1 cellular context compared by ENCODE assay signal in the genomic region with DNA sequence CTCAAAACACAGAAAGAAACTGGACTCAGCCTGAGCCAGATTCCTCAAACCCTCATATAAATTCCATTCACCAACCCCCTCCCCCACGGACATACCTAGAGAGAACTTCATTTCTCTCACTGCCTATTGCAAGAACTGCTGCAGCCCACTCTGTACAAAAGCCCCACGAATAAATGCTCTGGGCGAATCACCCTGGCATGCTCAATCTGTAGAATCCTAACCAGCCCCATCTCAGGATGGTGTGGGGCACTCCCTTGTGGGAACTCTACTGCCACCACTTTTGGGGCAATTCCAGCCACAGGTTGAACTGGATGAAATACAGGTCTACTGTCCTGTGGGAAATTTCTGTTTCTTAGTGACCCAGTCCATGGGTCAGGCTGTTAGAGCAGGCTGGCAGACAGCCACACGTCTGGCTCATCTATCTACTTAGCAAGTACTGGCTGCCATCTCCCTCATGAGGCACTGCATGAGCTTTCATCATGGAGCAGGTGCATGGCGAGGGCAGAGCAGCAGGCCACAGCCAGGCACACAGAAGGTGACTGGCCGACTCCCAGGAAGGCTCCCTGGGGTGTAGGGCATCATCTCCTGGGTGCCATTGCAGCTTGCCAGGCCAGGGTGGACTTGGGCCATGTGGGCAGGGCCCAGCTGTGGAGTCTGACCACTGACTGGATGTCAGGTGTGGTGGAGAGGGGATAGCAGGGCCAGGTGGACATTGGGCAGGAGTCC.
TF ChIP-seq lines count a peak whose summit lies in the region.

No MANE protein-coding gene starts in this region.

TF ChIP-seq in H1, 55 proteins besides CTCF, POLR2A, EP300 and RAD21:
- TF ChIP-seq SP2 (IDR thresholded peaks at IDR 0.05; ENCODE audit: low read length) (no peak), KDM4A (IDR thresholded peaks at IDR 0.05; ENCODE audit: low read depth, low read length, severe bottlenecking) (no peak), CTBP2 (IDR thresholded peaks at IDR 0.05; ENCODE audit: borderline replicate concordance, insufficient read depth, insufficient read length, low read length) (no peak), CBX5 (IDR thresholded peaks at IDR 0.05; ENCODE audit: low read depth, low read length) (no peak), NANOG (IDR thresholded peaks at IDR 0.05; ENCODE audit: insufficient read depth, low read depth, low read length, poor library complexity, severe bottlenecking) (no peak), YY1 (IDR thresholded peaks at IDR 0.05; ENCODE audit: low read depth, low read length) (no peak), NRF1 (IDR thresholded peaks at IDR 0.05; ENCODE audit: low read depth, low read length) (no peak), JUN (IDR thresholded peaks at IDR 0.05; ENCODE audit: low read depth, low read length) (no peak), POU5F1 (IDR thresholded peaks at IDR 0.05; ENCODE audit: low read depth, low read length) (no peak), TEAD4 (IDR thresholded peaks at IDR 0.05; ENCODE audit: low read depth, low read length) (no peak), RBBP5 (IDR thresholded peaks at IDR 0.05; ENCODE audit: borderline replicate concordance, low read depth, low read length) (no peak), FOSL1 (IDR thresholded peaks at IDR 0.05; ENCODE audit: insufficient read depth, low read depth, low read length) (no peak), BACH1 (IDR thresholded peaks at IDR 0.05; ENCODE audit: low read length) (no peak)
- TF ChIP-seq, protein P1, sequence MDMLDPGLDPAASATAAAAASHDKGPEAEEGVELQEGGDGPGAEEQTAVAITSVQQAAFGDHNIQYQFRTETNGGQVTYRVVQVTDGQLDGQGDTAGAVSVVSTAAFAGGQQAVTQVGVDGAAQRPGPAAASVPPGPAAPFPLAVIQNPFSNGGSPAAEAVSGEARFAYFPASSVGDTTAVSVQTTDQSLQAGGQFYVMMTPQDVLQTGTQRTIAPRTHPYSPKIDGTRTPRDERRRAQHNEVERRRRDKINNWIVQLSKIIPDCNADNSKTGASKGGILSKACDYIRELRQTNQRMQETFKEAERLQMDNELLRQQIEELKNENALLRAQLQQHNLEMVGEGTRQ (IDR thresholded peaks at IDR 0.05; ENCODE audit: low read length), result no peak
